Comparison of ENCODE assay signal across 1 cellular context in the genomic region with DNA sequence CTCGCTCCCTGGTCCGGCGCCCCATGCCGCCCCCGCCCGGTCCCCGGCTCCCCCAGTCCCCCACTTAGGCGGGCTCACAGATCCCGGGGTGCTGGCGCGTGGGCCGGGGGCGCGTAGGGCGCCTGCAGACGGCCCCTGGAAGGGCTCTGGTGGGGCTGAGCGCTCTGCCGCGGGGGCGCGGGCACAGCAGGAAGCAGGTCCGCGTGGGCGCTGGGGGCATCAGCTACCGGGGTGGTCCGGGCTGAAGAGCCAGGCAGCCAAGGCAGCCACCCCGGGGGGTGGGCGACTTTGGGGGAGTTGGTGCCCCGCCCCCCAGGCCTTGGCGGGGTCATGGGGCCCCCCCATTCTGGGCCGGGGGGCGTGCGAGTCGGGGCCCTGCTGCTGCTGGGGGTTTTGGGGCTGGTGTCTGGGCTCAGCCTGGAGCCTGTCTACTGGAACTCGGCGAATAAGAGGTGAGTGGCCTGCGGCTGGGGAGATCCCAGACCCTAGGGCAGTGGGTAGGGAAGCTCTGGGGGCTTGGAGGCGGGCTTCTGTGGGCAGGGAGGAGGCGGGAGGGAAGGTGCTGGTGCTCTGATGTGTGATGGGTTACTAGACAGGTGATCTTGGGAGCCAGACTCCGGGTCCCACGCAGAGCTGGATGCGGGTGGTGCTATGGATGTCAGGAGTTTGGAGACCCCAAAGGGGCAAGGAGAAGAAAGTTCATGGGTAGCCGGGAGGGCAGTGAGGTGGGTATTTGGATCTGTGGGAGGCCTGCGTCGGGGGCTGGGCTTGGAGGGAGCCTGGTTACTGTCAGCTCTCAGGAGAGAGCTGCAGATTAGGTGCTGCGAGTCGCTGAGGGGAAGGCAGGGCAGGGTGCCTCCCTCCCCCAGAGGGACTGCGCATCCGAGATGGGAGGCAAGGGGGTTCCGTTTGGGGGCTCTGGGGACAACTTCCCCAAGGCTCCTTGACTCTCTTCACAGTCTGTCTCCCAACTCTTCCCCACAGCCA.
TF ChIP-seq lines count a peak whose summit lies in the region.

No MANE protein-coding gene starts in this region.

TF ChIP-seq in endothelial cell of umbilical vein, 7 proteins besides CTCF, POLR2A, EP300 and RAD21:
- peak; percentile 55 for TF ChIP-seq EZH2 (IDR thresholded peaks at IDR 0.05; ENCODE audit: borderline replicate concordance, low read depth, low read length, severe bottlenecking)
- no peak for TF ChIP-seq FOS (IDR thresholded peaks at IDR 0.05; ENCODE audit: borderline replicate concordance, insufficient read depth, low read length)
- TF ChIP-seq MYC (IDR thresholded peaks at IDR 0.05; ENCODE audit: low read depth, low read length) = no peak
- TF ChIP-seq POLR2AphosphoS5 (IDR thresholded peaks at IDR 0.05; ENCODE audit: insufficient read depth, low read depth, low read length) = no peak
